1 cellular context compared by ENCODE assay signal in genomic region chr5:107289030-107289714, GRCh38.
TF ChIP-seq lines count a peak whose summit lies in the region.

No MANE protein-coding gene starts in this region.

TF ChIP-seq in GM12878, 131 proteins besides CTCF, POLR2A, EP300 and RAD21 (continued from another document and continues in another):
- TF ChIP-seq CEBPZ (IDR thresholded peaks at IDR 0.05; ENCODE audit: low read depth, low read length) (no peak), MLLT1 (IDR thresholded peaks at IDR 0.05) (peak; percentile 78), RBBP5 (conservative IDR thresholded peaks at IDR 0.05) (no peak), ZNF622 (IDR thresholded peaks at IDR 0.05) (no peak), CHD4 (IDR thresholded peaks at IDR 0.05) (no peak), ESRRA (IDR thresholded peaks at IDR 0.05; ENCODE audit: low read length) (no peak), PKNOX1 (IDR thresholded peaks at IDR 0.05) (peak; percentile 86), SKIL (IDR thresholded peaks at IDR 0.05; ENCODE audit: low read depth, poor library complexity, severe bottlenecking) (peak; percentile 97), ASH2L (IDR thresholded peaks at IDR 0.05; ENCODE audit: borderline replicate concordance, low read depth) (no peak), RELB (IDR thresholded peaks at IDR 0.05; ENCODE audit: low read depth) (peak; percentile 96), BHLHE40 (IDR thresholded peaks at IDR 0.05; ENCODE audit: borderline replicate concordance in 1 of 2, low read depth in 2 of 2, low read length in 1 of 2) (peak; percentile 57 to 80; a peak in 2 of 4 replicates), ETV6 (conservative IDR thresholded peaks at IDR 0.05 in 1 of 2, IDR thresholded peaks at IDR 0.05 in 1 of 2; ENCODE audit: borderline replicate concordance in 1 of 2, low read depth in 1 of 2) (peak in 1 of 2 experiments; percentile 60; a peak in 1 of 4 replicates), DPF2 (IDR thresholded peaks at IDR 0.05) (peak; percentile 99), CREB1 (IDR thresholded peaks at IDR 0.05; ENCODE audit: low read depth) (no peak), YBX1 (IDR thresholded peaks at IDR 0.05) (no peak), RUNX3 (IDR thresholded peaks at IDR 0.05; ENCODE audit: low read length) (peak; percentile 99), CBFB (IDR thresholded peaks at IDR 0.05; ENCODE audit: low read depth) (peak; percentile 86), IRF5 (IDR thresholded peaks at IDR 0.05; ENCODE audit: borderline replicate concordance) (no peak), MTA2 (IDR thresholded peaks at IDR 0.05; ENCODE audit: low read depth) (peak; percentile 99), CHD2 (IDR thresholded peaks at IDR 0.05; ENCODE audit: borderline replicate concordance, low read depth, low read length) (no peak; the same call in 1 of the 2 replicates), NFYA (IDR thresholded peaks at IDR 0.05; ENCODE audit: borderline replicate concordance, low read depth, low read length) (no peak), RB1 (IDR thresholded peaks at IDR 0.05; ENCODE audit: borderline replicate concordance) (no peak), ZNF687 (IDR thresholded peaks at IDR 0.05) (0 out of 2 replicates have a peak, but pooled peaks have one; percentile 61), CREM (IDR thresholded peaks at IDR 0.05; ENCODE audit: low read depth) (peak; percentile 86), GATAD2B (conservative IDR thresholded peaks at IDR 0.05; ENCODE audit: low read depth) (peak; percentile 78; the same call in 1 of the 2 replicates), MAX (IDR thresholded peaks at IDR 0.05; ENCODE audit: low read depth, low read length) (no peak), PML (IDR thresholded peaks at IDR 0.05; ENCODE audit: low read length) (no peak), BACH1 (IDR thresholded peaks at IDR 0.05; ENCODE audit: borderline replicate concordance) (peak; percentile 95; the same call in 1 of the 2 replicates), STAT3 (IDR thresholded peaks at IDR 0.05; ENCODE audit: low read depth, low read length) (no peak), SUZ12 (IDR thresholded peaks at IDR 0.05; ENCODE audit: unreplicated experiment) (no peak), BMI1 (IDR thresholded peaks at IDR 0.05; ENCODE audit: borderline replicate concordance) (peak; percentile 92), EGR1 (IDR thresholded peaks at IDR 0.05; ENCODE audit: borderline replicate concordance in 1 of 2, low read depth in 2 of 2, low read length in 2 of 2) (peak in 1 of 2 experiments; percentile 69; a peak in 1 of 3 replicates), IKZF2 (IDR thresholded peaks at IDR 0.05) (peak; percentile 97 to 98), ZNF24 (IDR thresholded peaks at IDR 0.05) (no peak; the same call in 1 of the 2 replicates), NR2C2 (IDR thresholded peaks at IDR 0.05; ENCODE audit: borderline replicate concordance, control insufficient read depth, insufficient read length, low read depth) (no peak), PAX8 (IDR thresholded peaks at IDR 0.05) (peak; percentile 87), E2F8 (IDR thresholded peaks at IDR 0.05; ENCODE audit: low read depth, partially characterized antibody) (peak; percentile 47), MTA3 (IDR thresholded peaks at IDR 0.05; ENCODE audit: borderline replicate concordance, low read length) (0 out of 2 replicates have a peak, but pooled peaks have one; percentile 76), SMAD1 (IDR thresholded peaks at IDR 0.05; ENCODE audit: low read depth, partially characterized antibody) (peak; percentile 55), CHD1 (IDR thresholded peaks at IDR 0.05; ENCODE audit: low read depth, low read length) (no peak), NFIC (IDR thresholded peaks at IDR 0.05; ENCODE audit: low read depth, low read length) (peak; percentile 89), NR2F1 (conservative IDR thresholded peaks at IDR 0.05) (peak; percentile 69), CEBPB (IDR thresholded peaks at IDR 0.05; ENCODE audit: borderline replicate concordance in 1 of 2, low read depth in 2 of 2, low read length in 2 of 2) (peak in 1 of 2 experiments; percentile 56; a peak in 1 of 4 replicates)
